In the genomic region with DNA sequence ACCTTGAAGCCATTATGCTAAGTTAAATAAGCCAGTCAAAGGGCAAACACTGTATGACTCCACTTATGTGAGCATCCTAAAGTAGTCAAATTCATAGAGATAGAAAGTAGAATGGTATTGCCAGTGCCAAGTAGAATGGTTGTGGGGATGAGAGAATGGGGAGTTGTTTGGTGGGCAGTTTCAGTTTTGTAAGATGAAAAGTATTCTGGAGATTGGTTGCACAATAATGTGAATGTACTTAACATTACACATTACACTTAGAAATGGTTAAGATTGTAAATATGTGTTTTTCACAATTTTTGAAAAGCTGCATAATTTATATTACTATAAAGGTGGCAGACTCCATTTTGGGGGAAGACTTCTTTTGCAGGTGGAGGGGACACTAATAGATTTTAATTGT, we compare ENCODE assay signal across 28 cellular contexts.
"Had no signal": no experiment of that assay in that cellular context is flagged by ENCODE, and none has a peak within 500 bp of the region (broad histone marks: within the 10 kb centered on the region; RNA-seq: fewer than 3 reads in every experiment).

No MANE protein-coding gene starts in this region.

- H3K36me3 ChIP-seq: gastroesophageal sphincter, heart right ventricle had no signal

- H3K27ac ChIP-seq: body of pancreas, epithelial cell of prostate, gastroesophageal sphincter, heart right ventricle had no signal

- H3K9me3 ChIP-seq: body of pancreas, gastroesophageal sphincter, heart right ventricle had no signal

- H3K27me3 ChIP-seq: body of pancreas, gastroesophageal sphincter had no signal

- ATAC-seq: activated CD4-positive, alpha-beta T cell treated with anti-CD3 and anti-CD28 coated beads for 36 hours; activated CD8-positive, alpha-beta T cell treated with anti-CD3 and anti-CD28 coated beads for 36 hours; activated T-cell treated with anti-CD3 and anti-CD28 coated beads, Interleukin-2, amount 50 U/mL, for 4 hours; activated T-helper 17 cell treated with anti-CD3 and anti-CD28 coated beads, Interleukin-2, amount 50 U/mL, for 72 hours; body of pancreas; esophagus mucosa; gastroesophageal sphincter; heart right ventricle had no signal

- FAIRE-seq: colon, endometrium, endothelial cell of umbilical vein had no signal

- H3K4me3 ChIP-seq: body of pancreas, gastroesophageal sphincter, heart right ventricle had no signal

- DNase-seq: activated CD4-positive, alpha-beta T cell treated with anti-CD3 and anti-CD28 coated beads for 36 hours; activated CD4-positive, alpha-beta T cell treated with anti-CD3 and anti-CD28 coated beads, Interleukin-2, amount 50 U/mL, for 1 hour; activated CD4-positive, alpha-beta T cell treated with anti-CD3 and anti-CD28 coated beads, Interleukin-2, amount 50 U/mL, for 48 hours; activated CD4-positive, CD25-positive, alpha-beta regulatory T cell; activated CD4-positive, CD25-positive, alpha-beta regulatory T cell treated with anti-CD3 and anti-CD28 coated beads, Interleukin-2, amount 50 U/mL, for 72 hours; activated CD8-positive, alpha-beta memory T cell treated with anti-CD3 and anti-CD28 coated beads for 24 hours; activated CD8-positive, alpha-beta T cell treated with anti-CD3 and anti-CD28 coated beads for 36 hours; activated effector memory CD4-positive, alpha-beta T cell treated with Interleukin-2 at 50 U/mL for 16 hours; activated gamma-delta T cell treated with Interleukin-2 at 50 U/mL for 16 hours; activated naive CD4-positive, alpha-beta T cell treated with anti-CD3 and anti-CD28 coated beads, Interleukin-2, amount 50 U/mL, for 16 hours; activated naive CD4-positive, alpha-beta T cell treated with Interleukin-2 at 50 U/mL for 16 hours; activated T-cell treated with anti-CD3 and anti-CD28 coated beads, Interleukin-2, amount 50 U/mL, for 4 hours; amygdala; aorta; body of pancreas; caudate nucleus; cortex of kidney; effector CD8-positive, alpha-beta T cell; foreskin melanocyte; heart right ventricle; T-helper 2 cell had no signal
